In genomic region chr16:8696880-8697279, GRCh38 we compare ENCODE assay signal across 15 cellular contexts. TPM values are rescaled to one million over a fixed set of nuclear protein-coding genes. Genes with fewer than 3 reads are reported as not detected.
DNase-seq lines count a peak whose midpoint lies in the region; ATAC-seq, FAIRE-seq and TF ChIP-seq lines count a peak whose summit lies in the region.
"Had no signal": no experiment of that assay in that cellular context is flagged by ENCODE, and none has a peak within 500 bp of the region (broad histone marks: within the 10 kb centered on the region; RNA-seq: fewer than 3 reads in every experiment).

No MANE protein-coding gene starts in this region.

- no peak overlapping the region for H3K14ac ChIP-seq in H9 (ENCODE audit: insufficient read depth, low read length)

- peak; percentile 13 for FAIRE-seq in bronchial epithelial cell (lab: Jason Lieb, UNC)
- FAIRE-seq: A549 had no signal

- H3K23ac ChIP-seq in H9 (ENCODE audit: insufficient read length, low read depth, low read length) = no peak overlapping the region

- H2AK5ac ChIP-seq in H9 (ENCODE audit: insufficient read length, low read length) = no peak overlapping the region

- WGBS in H9 (ENCODE audit: extremely low coverage, insufficient read length, low lambda C conversion rate) = no CpG with 5 or more reads among the region's 12 CpGs
- 83% methylated on average over 12 of the region's 12 CpGs for WGBS in right lobe of liver (ENCODE audit: insufficient coverage, low coverage, low lambda C conversion rate, missing lambda C conversion rate)

- no peak overlapping the region for H3K4me3 ChIP-seq in bronchial epithelial cell (ENCODE audit: low read depth, low read length)
- H3K4me3 ChIP-seq in right lobe of liver = no peak overlapping the region
- H3K4me3 ChIP-seq: A549 had no signal

- H3K4me1 ChIP-seq in H9 (ENCODE audit: insufficient read depth, low read length) (peaks cover 2% of the 10 kb centered on the region; the same call in 1 of the 2 replicates), right lobe of liver (peaks cover 0 to 58% (median 21%) of the 10 kb centered on the region in 4 donors)
- H3K4me1 ChIP-seq: A549, BE2C had no signal

- no peak for TF ChIP-seq POLR2A in right lobe of liver (IDR thresholded peaks at IDR 0.05)

- intact Hi-C loops in right lobe of liver (cut with DNase I) = no loop called here
- intact Hi-C loops in activated T-helper 1 cell treated with anti-CD3 and anti-CD28 coated beads, Interleukin-12 subunit alpha, Interleukin-12 subunit beta, Interleukin-2, Interleukin-4 antibody, amounts not matched to agents 30 ng/mL and 10 ng/mL and 1 ng/mL, durations not matched to agents 14 hours and 24 hours and 36 hours (cut with micrococcal nuclease) = no loop called here

- H3K23me2 ChIP-seq in H9 (ENCODE audit: insufficient read length, low read depth, low read length, poor library complexity, severe bottlenecking) = no peaks in the 10 kb centered on the region

- H4K20me1 ChIP-seq in H9 (ENCODE audit: control insufficient read depth, insufficient read depth, insufficient read length) = no peaks in the 10 kb centered on the region

- no peak for DNase-seq in H9
- no peak for DNase-seq in bronchial epithelial cell (ENCODE audit: low read depth)
- no peak for DNase-seq in right lobe of liver
- no peak for DNase-seq in activated T-helper 1 cell treated with anti-CD3 and anti-CD28 coated beads, Interleukin-12 subunit alpha, Interleukin-12 subunit beta, Interleukin-2, Interleukin-4 antibody, amounts not matched to agents 30 ng/mL and 10 ng/mL and 1 ng/mL, durations not matched to agents 14 hours and 24 hours and 36 hours (ENCODE audit: low spot score)
- DNase-seq in pons (ENCODE audit: low spot score) = no peak
- DNase-seq: BE2C; CD8-positive, alpha-beta T cell; COR-L47; DND-41; GDM1 had no signal

- H3K4ac ChIP-seq in H9 (ENCODE audit: low read depth, low read length) = no peak overlapping the region

- no peaks in the 10 kb centered on the region for H3K9me3 ChIP-seq in H9 (ENCODE audit: control insufficient read depth, low read depth, low read length)
- no peaks in the 10 kb centered on the region for H3K9me3 ChIP-seq in right lobe of liver
- H3K9me3 ChIP-seq: A549, BE2C had no signal

- no peak overlapping the region for H4K91ac ChIP-seq in H9 (ENCODE audit: insufficient read length, low read depth, low read length)

- no peaks in the 10 kb centered on the region for H3K79me1 ChIP-seq in H9 (ENCODE audit: insufficient read depth, low read depth, low read length, poor library complexity, severe bottlenecking)

- H2BK5ac ChIP-seq in H9 (ENCODE audit: insufficient read length, low read length) = no peak overlapping the region

- H4K8ac ChIP-seq in H9 (replicated peaks; ENCODE audit: insufficient read length, low read depth, low read length) = no peak overlapping the region

- H3K4me1 Mint-ChIP-seq in H9 = peaks cover 4% of the 10 kb centered on the region in 2 experiments
- H3K4me1 Mint-ChIP-seq in activated T-helper 1 cell treated with anti-CD3 and anti-CD28 coated beads, Interleukin-12 subunit alpha, Interleukin-12 subunit beta, Interleukin-2, Interleukin-4 antibody, amounts not matched to agents 30 ng/mL and 10 ng/mL and 1 ng/mL, durations not matched to agents 14 hours and 24 hours and 36 hours (ENCODE audit: low read depth) = no peaks in the 10 kb centered on the region

- H3K9ac ChIP-seq in H9 (ENCODE audit: extremely low read depth, insufficient read length, low read length) = no peak overlapping the region

- no peak for TF ChIP-seq CTCF in H9 (conservative IDR thresholded peaks at IDR 0.05)
- TF ChIP-seq CTCF in bronchial epithelial cell (IDR thresholded peaks at IDR 0.05; ENCODE audit: insufficient read depth, low read length, severe bottlenecking) = no peak
- TF ChIP-seq CTCF in right lobe of liver (IDR thresholded peaks at IDR 0.05) = no peak

- no peak overlapping the region for H2AFZ ChIP-seq in H9 (ENCODE audit: low read length)

- no peak overlapping the region for H3K18ac ChIP-seq in H9 (ENCODE audit: insufficient read length, low read depth, low read length)

- H3K27ac Mint-ChIP-seq in H9 = peak overlapping the region in 2 of 3 experiments; percentile 4 to 24; a peak in 3 of 7 replicates
- no peak overlapping the region for H3K27ac Mint-ChIP-seq in activated T-helper 1 cell treated with anti-CD3 and anti-CD28 coated beads, Interleukin-12 subunit alpha, Interleukin-12 subunit beta, Interleukin-2, Interleukin-4 antibody, amounts not matched to agents 30 ng/mL and 10 ng/mL and 1 ng/mL, durations not matched to agents 14 hours and 24 hours and 36 hours
- H3K27ac Mint-ChIP-seq: CD8-positive, alpha-beta T cell had no signal

- H4K5ac ChIP-seq in H9 (ENCODE audit: insufficient read length, low read depth, low read length) = no peak overlapping the region

- H3K27me3 Mint-ChIP-seq in H9 (ENCODE audit: low read depth) = no peaks in the 10 kb centered on the region; the same call in 1 of the 2 replicates
- H3K27me3 Mint-ChIP-seq in activated T-helper 1 cell treated with anti-CD3 and anti-CD28 coated beads, Interleukin-12 subunit alpha, Interleukin-12 subunit beta, Interleukin-2, Interleukin-4 antibody, amounts not matched to agents 30 ng/mL and 10 ng/mL and 1 ng/mL, durations not matched to agents 14 hours and 24 hours and 36 hours (ENCODE audit: insufficient read depth) = no peaks in the 10 kb centered on the region

- H3K79me2 ChIP-seq in H9 (ENCODE audit: insufficient read depth, low read length) = no peaks in the 10 kb centered on the region

- H2BK12ac ChIP-seq in H9 (ENCODE audit: insufficient read length, low read depth, low read length) = no peak overlapping the region

- H3K4me2 ChIP-seq in H9 (ENCODE audit: insufficient read depth, insufficient read length, low read length) = no peak overlapping the region
- H3K4me2 ChIP-seq: A549 had no signal

- H2BK120ac ChIP-seq in H9 (ENCODE audit: low read depth, low read length, poor library complexity, severe bottlenecking) = no peak overlapping the region

- no peaks in the 10 kb centered on the region for H3K9me3 Mint-ChIP-seq in H9
- no peaks in the 10 kb centered on the region for H3K9me3 Mint-ChIP-seq in activated T-helper 1 cell treated with anti-CD3 and anti-CD28 coated beads, Interleukin-12 subunit alpha, Interleukin-12 subunit beta, Interleukin-2, Interleukin-4 antibody, amounts not matched to agents 30 ng/mL and 10 ng/mL and 1 ng/mL, durations not matched to agents 14 hours and 24 hours and 36 hours
- H3K9me3 Mint-ChIP-seq: CD8-positive, alpha-beta T cell had no signal

- no peak overlapping the region for H3K4me3 Mint-ChIP-seq in H9
- H3K4me3 Mint-ChIP-seq in activated T-helper 1 cell treated with anti-CD3 and anti-CD28 coated beads, Interleukin-12 subunit alpha, Interleukin-12 subunit beta, Interleukin-2, Interleukin-4 antibody, amounts not matched to agents 30 ng/mL and 10 ng/mL and 1 ng/mL, durations not matched to agents 14 hours and 24 hours and 36 hours = no peak overlapping the region
- H3K4me3 Mint-ChIP-seq: CD8-positive, alpha-beta T cell had no signal

- ATAC-seq in right lobe of liver (no peak), esophagus mucosa (no peak)
- ATAC-seq: A549; CD8-positive, alpha-beta T cell; HCT116 had no signal

- no peak overlapping the region for H3T11ph ChIP-seq in H9 (ENCODE audit: low read length)

- H3K27ac ChIP-seq in H9 (ENCODE audit: insufficient read length, low read depth, low read length) (no peak overlapping the region), right lobe of liver (peak overlapping the region in 2 of 3 donors; percentile 38 to 40)
- H3K27ac ChIP-seq: A549, C4-2B, HL-60 had no signal

- H3K27me3 ChIP-seq in H9 (ENCODE audit: insufficient read depth, low read length) (no peaks in the 10 kb centered on the region), bronchial epithelial cell (ENCODE audit: control insufficient read depth, insufficient read depth, low read length) (no peaks in the 10 kb centered on the region), right lobe of liver (no peaks in the 10 kb centered on the region)
- H3K27me3 ChIP-seq: BE2C had no signal

- no peak overlapping the region for H3K56ac ChIP-seq in H9 (ENCODE audit: insufficient read length, low read depth, low read length)

- H3K36me3 Mint-ChIP-seq in H9 (ENCODE audit: insufficient read depth in 1 of 3, low read depth in 3 of 3) = no peaks in the 10 kb centered on the region
- H3K36me3 Mint-ChIP-seq in activated T-helper 1 cell treated with anti-CD3 and anti-CD28 coated beads, Interleukin-12 subunit alpha, Interleukin-12 subunit beta, Interleukin-2, Interleukin-4 antibody, amounts not matched to agents 30 ng/mL and 10 ng/mL and 1 ng/mL, durations not matched to agents 14 hours and 24 hours and 36 hours (ENCODE audit: low read depth) = no peaks in the 10 kb centered on the region

- H2BK20ac ChIP-seq in H9 (ENCODE audit: low read depth, low read length, poor library complexity, severe bottlenecking) = no peak overlapping the region

- H3K36me3 ChIP-seq in bronchial epithelial cell (ENCODE audit: control insufficient read depth, insufficient read depth, low read length) (no peaks in the 10 kb centered on the region), right lobe of liver (no peaks in the 10 kb centered on the region)
- H3K36me3 ChIP-seq: BE2C had no signal

- H2BK15ac ChIP-seq in H9 (ENCODE audit: low read depth, low read length) = no peak overlapping the region

RNA-seq across cellular contexts. Expression of gene ABAT, which starts 22.5 kb away (rescaled TPM):
- total RNA-seq in H9 (2021) (6.2 and 7.3 TPM in 2 replicates), bronchial epithelial cell (1.4 and 2.6 TPM in 2 replicates), right lobe of liver (100 to 1,000 TPM; 160 to 378 (median 305) TPM), esophagus mucosa (4.2 TPM)
- 7.3 and 7.7 TPM in 2 replicates for total RNA-seq in activated T-helper 1 cell treated with anti-CD3 and anti-CD28 coated beads, Interleukin-12 subunit alpha, Interleukin-12 subunit beta, Interleukin-2, Interleukin-4 antibody, amounts not matched to agents 30 ng/mL and 10 ng/mL and 1 ng/mL, durations not matched to agents 14 hours and 24 hours and 36 hours

Comparison
In these comparisons a context has a peak if more than half of its experiments do, and no peak if none do; other contexts are left out.
1. RNA of gene ABAT, which starts 22.5 kb away (total RNA-seq): 160 to 378 TPM in right lobe of liver; 7.3 to 7.7 TPM in activated T-helper 1 cell treated with anti-CD3 and anti-CD28 coated beads, Interleukin-12 subunit alpha, Interleukin-12 subunit beta, Interleukin-2, Interleukin-4 antibody, amounts not matched to agents 30 ng/mL and 10 ng/mL and 1 ng/mL, durations not matched to agents 14 hours and 24 hours and 36 hours, 6.2 to 7.3 TPM in H9, 4.2 TPM in esophagus mucosa (single experiment) and 1.4 to 2.6 TPM in bronchial epithelial cell; every median in the first group is over 10 times any median in the second.